In the genomic region with DNA sequence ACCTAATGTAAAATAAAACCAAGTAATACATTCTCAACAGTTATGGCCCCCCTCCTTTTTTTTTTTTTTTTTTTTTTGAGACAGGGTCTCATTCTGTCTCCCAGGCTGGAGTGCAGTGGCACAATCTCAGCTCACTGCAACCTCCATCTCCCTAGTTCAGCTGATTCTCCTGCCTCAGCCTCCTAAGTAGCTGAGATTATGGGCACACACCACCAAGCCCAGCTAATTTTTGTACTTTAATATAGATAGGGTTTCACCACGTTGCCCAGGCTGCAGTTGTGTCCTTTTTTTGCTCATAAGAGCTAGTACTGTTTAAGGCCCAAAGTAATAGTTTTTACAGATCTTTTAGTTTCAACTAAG, we compare ENCODE assay signal across 16 cellular contexts. TPM values are rescaled to one million over a fixed set of nuclear protein-coding genes. Genes with fewer than 3 reads are reported as not detected.
DNase-seq lines count a peak whose midpoint lies in the region; ATAC-seq and TF ChIP-seq lines count a peak whose summit lies in the region.
"Had no signal": no experiment of that assay in that cellular context is flagged by ENCODE, and none has a peak within 500 bp of the region (broad histone marks: within the 10 kb centered on the region; RNA-seq: fewer than 3 reads in every experiment).

No MANE protein-coding gene starts in this region.

- H3K4me1 ChIP-seq in A673 (ENCODE audit: insufficient read depth, low read length, poor library complexity, severe bottlenecking) (no peaks in the 10 kb centered on the region), mesenchymal stem cell (ENCODE audit: control insufficient read depth, insufficient read depth, low read depth, low read length) (peaks cover 13% of the 10 kb centered on the region), esophagus muscularis mucosa (no peaks in the 10 kb centered on the region)
- H3K4me1 ChIP-seq: BE2C, sigmoid colon, suprapubic skin had no signal

- H3K9me3 ChIP-seq in A673 (ENCODE audit: low read depth, low read length, poor library complexity, severe bottlenecking) (no peaks in the 10 kb centered on the region), SK-N-MC (ENCODE audit: low read depth, low read length) (no peaks in the 10 kb centered on the region), mesenchymal stem cell (ENCODE audit: control insufficient read depth, low read length) (no peaks in the 10 kb centered on the region), esophagus muscularis mucosa (no peaks in the 10 kb centered on the region)
- H3K9me3 ChIP-seq: BE2C, sigmoid colon, suprapubic skin had no signal

- ATAC-seq in GM18870 (IDR thresholded peaks at IDR 0.05; ENCODE audit: unreplicated experiment), result no peak

- H2AFZ ChIP-seq in mesenchymal stem cell (ENCODE audit: low read depth, low read length), result no peak overlapping the region

- POLR2A ChIA-PET in A673 (lab: Charles Lee; ENCODE audit: low non-redundant PET), result interaction anchor here (0.6 kb wide), 1 partner anchor 8 kb away, joined by 13 read pairs; no protein-coding TSS in a partner anchor

- peaks cover 47% of the 10 kb centered on the region for H3K36me3 ChIP-seq in A673 (ENCODE audit: insufficient read depth, low read length, poor library complexity, severe bottlenecking)
- H3K36me3 ChIP-seq in SK-N-MC (ENCODE audit: insufficient read depth, low read length), result peaks cover 73% of the 10 kb centered on the region
- H3K36me3 ChIP-seq in mesenchymal stem cell (ENCODE audit: control insufficient read depth in 1 of 2, insufficient read depth in 2 of 2, low read depth in 1 of 2, low read length in 2 of 2), result peaks cover 37 to 50% of the 10 kb centered on the region in 2 experiments
- peaks cover 43 to 92% (median 72%) of the 10 kb centered on the region in 4 donors for H3K36me3 ChIP-seq in esophagus muscularis mucosa

- no peak overlapping the region for H4K8ac ChIP-seq in mesenchymal stem cell (ENCODE audit: low read length)

- peaks cover 17% of the 10 kb centered on the region for H3K4me1 Mint-ChIP-seq in CD14-positive monocyte

- no peak overlapping the region for H3K23ac ChIP-seq in mesenchymal stem cell (ENCODE audit: low read length in 2 of 2)

- intact Hi-C loops in A673 (cut with micrococcal nuclease; ENCODE audit: unreplicated experiment), result no loop called here
- intact Hi-C loops in CD14-positive monocyte (cut with micrococcal nuclease), result no loop called here
- intact Hi-C loops in esophagus muscularis mucosa (cut with DNase I), result no loop called here

- no peak for DNase-seq in A673 (ENCODE audit: low spot score)
- no peak for DNase-seq in CD14-positive monocyte (ENCODE audit: low spot score)
- no peak for DNase-seq in SK-N-MC (ENCODE audit: low read depth, low spot score)
- no peak for DNase-seq in mesenchymal stem cell
- DNase-seq in esophagus muscularis mucosa (ENCODE audit: extremely low spot score), result no peak
- no peak for DNase-seq in stimulated activated naive CD4-positive, alpha-beta T cell (lab: John Stamatoyannopoulos, UW)
- DNase-seq: activated T-cell treated with anti-CD3 and anti-CD28 coated beads for 4 hours; BE2C; DMS153; MM.1S; NCI-H146; NCI-H774; sigmoid colon; stimulated activated CD4-positive, alpha-beta T cell treated with anti-CD3 and anti-CD28 coated beads, Interleukin-4, amount 100 ng/mL, for 1 hour had no signal

- TF ChIP-seq POLR2A in esophagus muscularis mucosa (IDR thresholded peaks at IDR 0.05; ENCODE audit: low read depth), result no peak

- H3K4me3 ChIP-seq in A673 (ENCODE audit: low read depth, low read length, poor library complexity, severe bottlenecking) (no peak overlapping the region), SK-N-MC (no peak overlapping the region), mesenchymal stem cell (ENCODE audit: insufficient read depth in 1 of 2, low read depth in 1 of 2, low read length in 2 of 2) (no peak overlapping the region), esophagus muscularis mucosa (no peak overlapping the region)
- H3K4me3 ChIP-seq: sigmoid colon, suprapubic skin had no signal

- H3K27me3 Mint-ChIP-seq in CD14-positive monocyte (ENCODE audit: low read depth in 3 of 3), result no peaks in the 10 kb centered on the region

- H3K18ac ChIP-seq in mesenchymal stem cell (ENCODE audit: low read depth in 1 of 2, low read length in 2 of 2), result no peak overlapping the region

- no peak for TF ChIP-seq CTCF in A673 (conservative IDR thresholded peaks at IDR 0.05; ENCODE audit: low read depth, low read length)
- no peak for TF ChIP-seq CTCF in CD14-positive monocyte (IDR thresholded peaks at IDR 0.05)
- TF ChIP-seq CTCF in esophagus muscularis mucosa (IDR thresholded peaks at IDR 0.05), result no peak

- H2BK120ac ChIP-seq in mesenchymal stem cell (ENCODE audit: low read depth, low read length), result no peak overlapping the region

- H3K36me3 Mint-ChIP-seq in CD14-positive monocyte, result peaks cover 32 to 48% of the 10 kb centered on the region in 2 donors

- TF ChIP-seq EP300 in esophagus muscularis mucosa (IDR thresholded peaks at IDR 0.05), result no peak

- H3K9ac ChIP-seq in SK-N-MC (ENCODE audit: insufficient read length) (no peak overlapping the region), mesenchymal stem cell (ENCODE audit: low read length) (peak overlapping the region; percentile 43)

- no peaks in the 10 kb centered on the region for H3K27me3 ChIP-seq in A673 (replicated peaks; ENCODE audit: insufficient read depth, low read depth, low read length, poor library complexity)
- no peaks in the 10 kb centered on the region for H3K27me3 ChIP-seq in mesenchymal stem cell (ENCODE audit: control insufficient read depth in 1 of 2, insufficient read depth in 1 of 2, low read length in 2 of 2)
- no peaks in the 10 kb centered on the region for H3K27me3 ChIP-seq in esophagus muscularis mucosa
- H3K27me3 ChIP-seq: BE2C, sigmoid colon, suprapubic skin had no signal

- H4K91ac ChIP-seq in mesenchymal stem cell (ENCODE audit: low read length), result no peak overlapping the region

- no peak overlapping the region for H2BK12ac ChIP-seq in mesenchymal stem cell (ENCODE audit: low read length in 2 of 2)

- H3K4ac ChIP-seq in mesenchymal stem cell (ENCODE audit: low read depth in 1 of 2, low read length in 2 of 2), result no peak overlapping the region

- H3K27ac ChIP-seq in A673 (ENCODE audit: low read depth, low read length, poor library complexity, severe bottlenecking), result peak overlapping the region; percentile 38
- peak overlapping the region; percentile 58 for H3K27ac ChIP-seq in SK-N-MC
- H3K27ac ChIP-seq in mesenchymal stem cell (ENCODE audit: low read length, poor library complexity, severe bottlenecking), result peak overlapping the region; percentile 50
- H3K27ac ChIP-seq in esophagus muscularis mucosa (replicated peaks in 1 of 4), result no peak overlapping the region
- H3K27ac ChIP-seq: sigmoid colon, suprapubic skin had no signal

- H3K14ac ChIP-seq in mesenchymal stem cell (ENCODE audit: low read length in 2 of 2), result no peak overlapping the region

- 80% methylated on average over 1 of the region's 1 CpG for WGBS in mesenchymal stem cell
- WGBS in esophagus muscularis mucosa, result 91% methylated on average over 1 of the region's 1 CpG

- peak overlapping the region in 5 of 7 donors; percentile 65 to 83 (median 75) for H3K27ac Mint-ChIP-seq in CD14-positive monocyte

- no peak overlapping the region for H2AK5ac ChIP-seq in mesenchymal stem cell (ENCODE audit: low read length, severe bottlenecking)

- BruUV-seq in A673 (replicated peaks; lab: Mats Ljungman, UMichigan), result no TSS peak

- CTCF ChIA-PET in A673 (lab: Charles Lee), result interaction anchor here (0.6 kb wide), 1 partner anchor 37 kb away, joined by 7 read pairs; no protein-coding TSS in a partner anchor

- H2BK15ac ChIP-seq in mesenchymal stem cell (ENCODE audit: low read depth, poor library complexity, severe bottlenecking), result no peak overlapping the region

- no peak overlapping the region for H3K4me3 Mint-ChIP-seq in CD14-positive monocyte

- H2BK5ac ChIP-seq in mesenchymal stem cell (ENCODE audit: low read depth, low read length, poor library complexity, severe bottlenecking), result no peak overlapping the region

- H3K4me2 ChIP-seq in mesenchymal stem cell (ENCODE audit: low read length, poor library complexity, severe bottlenecking), result no peak overlapping the region

- H3K9me3 Mint-ChIP-seq in CD14-positive monocyte, result no peaks in the 10 kb centered on the region

- H3K79me1 ChIP-seq in mesenchymal stem cell (replicated peaks; ENCODE audit: low read length, poor library complexity, severe bottlenecking), result peaks cover 13% of the 10 kb centered on the region

RNA-seq across cellular contexts. Expression of a gene that starts 18.3 kb away (rescaled TPM):
- total RNA-seq in A673 (2021), result 32.7 and 38.9 TPM in 2 replicates
- 1 to 10 TPM; 2.9 to 4.2 TPM for polyA plus RNA-seq in CD14-positive monocyte
- 9.8 TPM for polyA plus RNA-seq in mesenchymal stem cell (2013, experiment 1 of 2)
- polyA plus RNA-seq in mesenchymal stem cell (2013, experiment 2 of 2), result 9.5 TPM
- total RNA-seq in esophagus muscularis mucosa, result 10 to 100 TPM; 14.2 to 24.4 (median 18.2) TPM

RNA-seq across cellular contexts. Expression of a gene that starts 18.6 kb away (rescaled TPM):
- total RNA-seq in A673 (2021) (121 and 124 TPM in 2 replicates), esophagus muscularis mucosa (10 to 100 TPM; 39.1 to 86.8 (median 65.5) TPM)
- polyA plus RNA-seq in CD14-positive monocyte, result 1 to 10 TPM; 8.0 to 8.9 TPM
- polyA plus RNA-seq in mesenchymal stem cell (2013, experiment 1 of 2), result 28.8 TPM
- 30.8 TPM for polyA plus RNA-seq in mesenchymal stem cell (2013, experiment 2 of 2)

RNA-seq across cellular contexts. Expression of a gene that starts 28.6 kb away (rescaled TPM):
- 126 and 142 TPM in 2 replicates for total RNA-seq in A673 (2021)
- 10 to 100 TPM; 37.5 to 49.5 TPM for polyA plus RNA-seq in CD14-positive monocyte
- polyA plus RNA-seq in mesenchymal stem cell (2013, experiment 1 of 2), result 22.6 TPM
- 23.2 TPM for polyA plus RNA-seq in mesenchymal stem cell (2013, experiment 2 of 2)
- total RNA-seq in esophagus muscularis mucosa, result 10 to 100 TPM; 20.3 to 37.3 (median 23.0) TPM

RNA-seq across cellular contexts. Expression of a gene that starts 57.2 kb away (rescaled TPM):
- total RNA-seq in A673 (2021) (178 and 184 TPM in 2 replicates), esophagus muscularis mucosa (100 to 1,000 TPM in 1 of 4 donors, 10 to 100 TPM in 3; 76.6 to 115 (median 84.4) TPM)
- 100 to 1,000 TPM; 240 to 257 TPM for polyA plus RNA-seq in CD14-positive monocyte
- polyA plus RNA-seq in mesenchymal stem cell (2013, experiment 1 of 2), result 158 TPM
- 175 TPM for polyA plus RNA-seq in mesenchymal stem cell (2013, experiment 2 of 2)

Comparison
In these comparisons a context has a peak if more than half of its experiments do, and no peak if none do; other contexts are left out.
1. H3K27ac ChIP-seq: peak in A673 (single experiment), SK-N-MC (single experiment) and mesenchymal stem cell (single experiment); none in esophagus muscularis mucosa (0 of 4).